In genomic region chr7:1321411-1322239, GRCh38 we compare ENCODE assay signal across 19 cellular contexts.
DNase-seq lines count a peak whose midpoint lies in the region; ATAC-seq, FAIRE-seq and TF ChIP-seq lines count a peak whose summit lies in the region.
"Had no signal": no experiment of that assay in that cellular context is flagged by ENCODE, and none has a peak within 500 bp of the region (broad histone marks: within the 10 kb centered on the region; RNA-seq: fewer than 3 reads in every experiment).

No MANE protein-coding gene starts in this region.

- CTCF ChIA-PET in IMR-90 (lab: Yijun Ruan, JAX) = interaction anchor here (0.7 kb wide), 1 partner anchor 135 kb away, joined by 3 read pairs; no protein-coding TSS in a partner anchor

- H3K4me3 ChIP-seq in IMR-90 (ENCODE audit: insufficient read depth, low read depth, low read length) = no peak overlapping the region
- H3K4me3 ChIP-seq in effector memory CD4-positive, alpha-beta T cell (ENCODE audit: insufficient read depth, low read depth, low read length, poor library complexity, severe bottlenecking) = no peak overlapping the region
- H3K4me3 ChIP-seq: BLaER1 treated with 17β-estradiol and CSF1 and Interleukin-3, amounts not matched to agents 10 nM and 100 nM; GM12878; GM23248 had no signal

- POLR2A ChIA-PET in IMR-90 (lab: Charles Lee; ENCODE audit: unreplicated experiment) = no interaction called here

- ATAC-seq in IMR-90 (ENCODE audit: low read depth) = no peak
- no peak for ATAC-seq in stimulated activated effector memory CD8-positive, alpha-beta T cell treated with anti-CD3 and anti-CD28 coated beads, Interleukin-12 subunit alpha, Interleukin-12 subunit beta, amount 100 ng/mL, for 72 hours
- no peak for ATAC-seq in HG03175 (IDR thresholded peaks at IDR 0.05; ENCODE audit: unreplicated experiment)
- ATAC-seq: GM12878, HCT116 had no signal

- no peak overlapping the region for H3K9ac ChIP-seq in IMR-90 (ENCODE audit: low read depth, low read length)
- H3K9ac ChIP-seq: BLaER1 treated with 17β-estradiol and CSF1 and Interleukin-3, amounts not matched to agents 10 nM and 100 nM; GM23248 had no signal

- no peak overlapping the region for H3K4ac ChIP-seq in IMR-90 (ENCODE audit: low read depth, low read length)

- in situ Hi-C loops in IMR-90 (cut with MboI; ENCODE audit: low sequenced_read_pairs) = no loop called here

- no peak overlapping the region for H2BK120ac ChIP-seq in IMR-90 (ENCODE audit: low read depth, low read length)

- intact Hi-C loops in CD14-positive monocyte (cut with micrococcal nuclease) = no loop called here
- intact Hi-C loops in IMR-90 (cut with micrococcal nuclease) = no loop called here
- intact Hi-C loops in posterior vena cava (cut with DNase I) = no loop called here

- dilution Hi-C loops in IMR-90 (cut with HindIII; ENCODE audit: low sequenced_read_pairs, unreplicated experiment) = no loop called here

- no peak overlapping the region for H3K27ac ChIP-seq in IMR-90 (ENCODE audit: insufficient read depth, low read length)
- no peak overlapping the region for H3K27ac ChIP-seq in effector memory CD4-positive, alpha-beta T cell (ENCODE audit: insufficient read depth, low read length, poor library complexity, severe bottlenecking)
- H3K27ac ChIP-seq: BLaER1 treated with 17β-estradiol and CSF1 and Interleukin-3, amounts not matched to agents 10 nM and 100 nM; GM23248 had no signal

- H3K4me2 ChIP-seq in IMR-90 (ENCODE audit: low read depth, low read length) = no peak overlapping the region

- H3K9me3 Mint-ChIP-seq in CD14-positive monocyte (peaks cover 0 to 5% (median 2%) of the 10 kb centered on the region in 7 donors), glutamatergic neuron (ENCODE audit: unreplicated experiment) (peaks cover 12% of the 10 kb centered on the region)
- H3K9me3 Mint-ChIP-seq in stimulated activated effector memory CD8-positive, alpha-beta T cell treated with anti-CD3 and anti-CD28 coated beads, Interleukin-12 subunit alpha, Interleukin-12 subunit beta, amount 100 ng/mL, for 72 hours = no peaks in the 10 kb centered on the region
- H3K9me3 Mint-ChIP-seq: CD8-positive, alpha-beta memory T cell had no signal

- no peaks in the 10 kb centered on the region for H3K9me1 ChIP-seq in IMR-90 (ENCODE audit: insufficient read depth, low read length)

- H3K27me3 Mint-ChIP-seq in CD14-positive monocyte (ENCODE audit: low read depth in 3 of 3) (peaks cover 8 to 36% (median 14%) of the 10 kb centered on the region in 3 donors), glutamatergic neuron (ENCODE audit: unreplicated experiment) (peaks cover 13% of the 10 kb centered on the region)

- H2BK5ac ChIP-seq in IMR-90 (ENCODE audit: low read depth, low read length, poor library complexity, severe bottlenecking) = no peak overlapping the region

- BruUV-seq in IMR-90 (replicated peaks; lab: Mats Ljungman, UMichigan) = no TSS peak

- H3K4me1 ChIP-seq in IMR-90 (ENCODE audit: control insufficient read depth, insufficient read depth, low read length) = no peaks in the 10 kb centered on the region
- no peaks in the 10 kb centered on the region for H3K4me1 ChIP-seq in effector memory CD4-positive, alpha-beta T cell (ENCODE audit: control insufficient read depth, insufficient read depth, low read length, poor library complexity, severe bottlenecking)

- no peak overlapping the region for H2BK15ac ChIP-seq in IMR-90 (ENCODE audit: low read depth, low read length)

- no peak for TF ChIP-seq POLR2A in IMR-90 (IDR thresholded peaks at IDR 0.05; ENCODE audit: low read depth, low read length)

- H3K4me1 Mint-ChIP-seq in CD14-positive monocyte (no peaks in the 10 kb centered on the region), glutamatergic neuron (ENCODE audit: low read depth, unreplicated experiment) (peaks cover 14% of the 10 kb centered on the region)
- no peaks in the 10 kb centered on the region for H3K4me1 Mint-ChIP-seq in stimulated activated effector memory CD8-positive, alpha-beta T cell treated with anti-CD3 and anti-CD28 coated beads, Interleukin-12 subunit alpha, Interleukin-12 subunit beta, amount 100 ng/mL, for 72 hours
- H3K4me1 Mint-ChIP-seq: CD8-positive, alpha-beta memory T cell had no signal

- H3K79me1 ChIP-seq in IMR-90 (ENCODE audit: low read depth in 1 of 2, low read length in 2 of 2) = no peaks in the 10 kb centered on the region

- no peak overlapping the region for H3K23ac ChIP-seq in IMR-90 (ENCODE audit: low read depth, low read length)

- no peak for TF ChIP-seq CTCF in CD14-positive monocyte (IDR thresholded peaks at IDR 0.05)
- TF ChIP-seq CTCF in IMR-90 (conservative IDR thresholded peaks at IDR 0.05; ENCODE audit: low read depth, low read length) = no peak
- no peak for TF ChIP-seq CTCF in glutamatergic neuron (IDR thresholded peaks at IDR 0.05; ENCODE audit: partially characterized antibody, unreplicated experiment)

- H3K9me3 ChIP-seq in IMR-90 (ENCODE audit: control insufficient read depth, insufficient read depth, low read length) = no peaks in the 10 kb centered on the region
- no peaks in the 10 kb centered on the region for H3K9me3 ChIP-seq in effector memory CD4-positive, alpha-beta T cell (ENCODE audit: control insufficient read depth, low read length)
- H3K9me3 ChIP-seq: BLaER1 treated with 17β-estradiol and CSF1 and Interleukin-3, amounts not matched to agents 10 nM and 100 nM had no signal

- no peak overlapping the region for H3K18ac ChIP-seq in IMR-90 (ENCODE audit: low read depth, low read length)

- H3K36me3 Mint-ChIP-seq in CD14-positive monocyte = no peaks in the 10 kb centered on the region
- H3K36me3 Mint-ChIP-seq in glutamatergic neuron (ENCODE audit: unreplicated experiment) = no peaks in the 10 kb centered on the region
- H3K36me3 Mint-ChIP-seq in stimulated activated effector memory CD8-positive, alpha-beta T cell treated with anti-CD3 and anti-CD28 coated beads, Interleukin-12 subunit alpha, Interleukin-12 subunit beta, amount 100 ng/mL, for 72 hours = no peaks in the 10 kb centered on the region
- H3K36me3 Mint-ChIP-seq: CD8-positive, alpha-beta memory T cell had no signal

- no peaks in the 10 kb centered on the region for H3K36me3 ChIP-seq in IMR-90 (ENCODE audit: control insufficient read depth, insufficient read depth, low read length)
- H3K36me3 ChIP-seq in effector memory CD4-positive, alpha-beta T cell (ENCODE audit: control insufficient read depth, insufficient read depth, low read length) = no peaks in the 10 kb centered on the region
- H3K36me3 ChIP-seq: BLaER1 treated with 17β-estradiol and CSF1 and Interleukin-3, amounts not matched to agents 10 nM and 100 nM had no signal

- H4K8ac ChIP-seq in IMR-90 (ENCODE audit: low read depth in 2 of 2, low read length in 2 of 2) = no peak overlapping the region

- H3K4me3 Mint-ChIP-seq in CD14-positive monocyte = no peak overlapping the region
- H3K4me3 Mint-ChIP-seq in glutamatergic neuron (ENCODE audit: unreplicated experiment) = no peak overlapping the region
- no peak overlapping the region for H3K4me3 Mint-ChIP-seq in stimulated activated effector memory CD8-positive, alpha-beta T cell treated with anti-CD3 and anti-CD28 coated beads, Interleukin-12 subunit alpha, Interleukin-12 subunit beta, amount 100 ng/mL, for 72 hours
- H3K4me3 Mint-ChIP-seq: CD8-positive, alpha-beta memory T cell had no signal

- no peak for TF ChIP-seq RAD21 in IMR-90 (IDR thresholded peaks at IDR 0.05; ENCODE audit: low read length)

- peaks cover 39% of the 10 kb centered on the region for H3K27me3 ChIP-seq in IMR-90 (ENCODE audit: control insufficient read depth, insufficient read depth, low read length)
- H3K27me3 ChIP-seq in effector memory CD4-positive, alpha-beta T cell (replicated peaks; ENCODE audit: control insufficient read depth, insufficient read depth, low read length, poor library complexity, severe bottlenecking) = no peaks in the 10 kb centered on the region

- no peaks in the 10 kb centered on the region for H4K20me1 ChIP-seq in IMR-90 (ENCODE audit: insufficient read depth, low read length)

- H2BK20ac ChIP-seq in IMR-90 (ENCODE audit: low read depth, low read length) = no peak overlapping the region

- no peak overlapping the region for H3K14ac ChIP-seq in IMR-90 (replicated peaks; ENCODE audit: low read depth, low read length)

- peak overlapping the region; percentile 24 for H2AK9ac ChIP-seq in IMR-90 (replicated peaks; ENCODE audit: low read depth, low read length, poor library complexity)

- no peak overlapping the region for H3K27ac Mint-ChIP-seq in CD14-positive monocyte
- H3K27ac Mint-ChIP-seq in glutamatergic neuron (ENCODE audit: unreplicated experiment) = peak overlapping the region; percentile 48
- no peak overlapping the region for H3K27ac Mint-ChIP-seq in stimulated activated effector memory CD8-positive, alpha-beta T cell treated with anti-CD3 and anti-CD28 coated beads, Interleukin-12 subunit alpha, Interleukin-12 subunit beta, amount 100 ng/mL, for 72 hours
- H3K27ac Mint-ChIP-seq: CD8-positive, alpha-beta memory T cell had no signal

- no peak overlapping the region for H2AFZ ChIP-seq in IMR-90 (replicated peaks; ENCODE audit: low read length, poor library complexity)
- H2AFZ ChIP-seq: GM23248 had no signal

- no peak overlapping the region for H4K91ac ChIP-seq in IMR-90 (ENCODE audit: insufficient read depth, low read depth, low read length)

- no peak overlapping the region for H4K5ac ChIP-seq in IMR-90 (ENCODE audit: low read depth, low read length)

- DNase-seq in CD14-positive monocyte (ENCODE audit: low spot score) (peak; percentile 42), IMR-90 (no peak), glutamatergic neuron (peak; percentile 43), posterior vena cava (ENCODE audit: low spot score) (peak; percentile 76), RCC 7860 (ENCODE audit: low spot score) (no peak)
- no peak for DNase-seq in stimulated activated effector memory CD8-positive, alpha-beta T cell treated with anti-CD3 and anti-CD28 coated beads, Interleukin-12 subunit alpha, Interleukin-12 subunit beta, amount 100 ng/mL, for 72 hours (ENCODE audit: low spot score in 2 of 2)
- DNase-seq in effector memory CD4-positive, alpha-beta T cell = no peak
- DNase-seq: CD8-positive, alpha-beta memory T cell; DMS53; EL; GM23248; KBM-7; NCI-H187 treated with DMSO at 0.1 percent for 48 hours; NCI-H2227 treated with DMSO at 0.1 percent for 48 hours had no signal

- WGBS in IMR-90 (ENCODE audit: extremely low coverage in 2 of 2, insufficient read length in 1 of 2), 2 experiments = 74% methylated on average over 22 of the region's 39 CpGs; no CpG with 5 or more reads in 1 of the 2 experiments

- no peak overlapping the region for H3K56ac ChIP-seq in IMR-90 (ENCODE audit: extremely low read depth, insufficient read depth, low read length)

- no peak for FAIRE-seq in RCC 7860 (lab: Jason Lieb, UNC)
- FAIRE-seq: GM12878, GM19239 had no signal

- no peak overlapping the region for H2AK5ac ChIP-seq in IMR-90 (ENCODE audit: low read depth, low read length)

TF ChIP-seq in IMR-90, 13 proteins besides CTCF, POLR2A, EP300 and RAD21 (continues in another document):
- TF ChIP-seq SMC3 (IDR thresholded peaks at IDR 0.05; ENCODE audit: low read depth, low read length) (no peak), RCOR1 (IDR thresholded peaks at IDR 0.05; ENCODE audit: insufficient replicate concordance, low read length) (no peak), CEBPB (IDR thresholded peaks at IDR 0.05; ENCODE audit: low read depth, low read length) (no peak)

Comparison
In these comparisons a context has a peak if more than half of its experiments do, and no peak if none do; other contexts are left out.
1. DNase-seq: peak in CD14-positive monocyte (single experiment), glutamatergic neuron (single experiment) and posterior vena cava (single experiment); none in IMR-90 (single experiment), RCC 7860 (single experiment), stimulated activated effector memory CD8-positive, alpha-beta T cell treated with anti-CD3 and anti-CD28 coated beads, Interleukin-12 subunit alpha, Interleukin-12 subunit beta, amount 100 ng/mL, for 72 hours (0 of 2) and effector memory CD4-positive, alpha-beta T cell (0 of 3).